In the genomic region with DNA sequence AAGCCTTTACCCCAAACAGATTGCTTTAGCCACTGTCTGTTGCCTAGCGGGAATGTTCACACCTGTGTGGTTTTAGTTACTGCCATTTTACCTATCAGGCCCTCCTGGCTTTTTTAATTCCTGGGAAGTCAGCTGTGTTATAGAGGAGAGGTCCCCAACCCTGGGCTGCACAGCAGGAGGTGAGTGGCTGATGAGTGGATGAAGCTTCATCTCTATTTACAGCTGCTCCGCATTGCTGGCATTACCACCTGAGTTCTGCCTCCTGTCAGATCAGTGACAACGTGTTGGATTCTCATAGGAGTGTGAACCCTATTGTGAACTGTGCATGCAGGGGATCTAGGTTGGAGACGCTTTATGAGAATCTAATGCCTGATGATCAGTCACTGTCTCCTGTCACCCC, we compare ENCODE assay signal across 1 cellular context.
TF ChIP-seq lines count a peak whose summit lies in the region.

No MANE protein-coding gene starts in this region.

TF ChIP-seq in IMR-90, 13 proteins besides CTCF, POLR2A, EP300 and RAD21:
- no peak for TF ChIP-seq MAFK (IDR thresholded peaks at IDR 0.05; ENCODE audit: low read depth, low read length)
- no peak for TF ChIP-seq CHD1 (IDR thresholded peaks at IDR 0.05; ENCODE audit: low read depth, low read length)
TF ChIP-seq in IMR-90: peak in this region for 0.
